In the genomic region with DNA sequence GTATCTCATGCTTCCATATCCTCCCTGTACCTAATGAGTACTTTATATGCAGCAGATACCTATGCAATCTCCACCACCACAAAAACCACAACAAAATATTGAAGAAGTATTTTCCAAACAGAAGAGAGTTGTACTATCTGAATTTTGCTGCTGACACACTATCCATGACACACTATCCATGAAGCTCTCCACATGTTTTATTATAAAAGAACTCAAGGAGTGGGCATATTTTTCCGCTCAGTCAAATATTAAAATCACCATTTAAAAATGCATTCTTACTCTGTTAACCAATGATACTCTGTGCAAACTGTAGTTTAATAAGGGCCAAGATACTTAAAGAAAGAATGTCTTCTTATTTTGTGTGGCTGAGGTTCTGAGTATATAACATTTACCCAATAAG, we compare ENCODE assay signal across 32 cellular contexts. TPM values are rescaled to one million over a fixed set of nuclear protein-coding genes. Genes with fewer than 3 reads are reported as not detected.
DNase-seq lines count a peak whose midpoint lies in the region; ATAC-seq and TF ChIP-seq lines count a peak whose summit lies in the region.
"Had no signal": no experiment of that assay in that cellular context is flagged by ENCODE, and none has a peak within 500 bp of the region (broad histone marks: within the 10 kb centered on the region; RNA-seq: fewer than 3 reads in every experiment).

No MANE protein-coding gene starts in this region.

- H3K36me3 ChIP-seq in BJ (ENCODE audit: control insufficient read depth, insufficient read depth, low read length): peaks cover 2% of the 10 kb centered on the region
- H3K36me3 ChIP-seq in GM23248 (ENCODE audit: low read depth): peaks cover 12% of the 10 kb centered on the region
- H3K36me3 ChIP-seq in SK-N-SH (replicated peaks in 1 of 2; ENCODE audit: control insufficient read depth in 1 of 2, insufficient read depth in 2 of 2, low read length in 1 of 2): peaks cover 16 to 29% of the 10 kb centered on the region in 2 experiments
- H3K36me3 ChIP-seq: pancreas had no signal

- H3K4me3 ChIP-seq in BJ (ENCODE audit: low read depth, low read length): no peak overlapping the region
- peak overlapping the region; percentile 98 for H3K4me3 ChIP-seq in GM23248
- H3K4me3 ChIP-seq in SK-N-SH (ENCODE audit: low read depth in 2 of 2, low read length in 1 of 2): no peak overlapping the region
- H3K4me3 ChIP-seq: BLaER1 treated with 17β-estradiol and CSF1 and Interleukin-3, amounts not matched to agents 10 nM and 100 nM; pancreas; skin epidermis; transverse colon had no signal

- H3K9me3 ChIP-seq in GM23248 (ENCODE audit: low read depth) (no peaks in the 10 kb centered on the region), SK-N-SH (no peaks in the 10 kb centered on the region)
- H3K9me3 ChIP-seq: BLaER1 treated with 17β-estradiol and CSF1 and Interleukin-3, amounts not matched to agents 10 nM and 100 nM; pancreas; transverse colon had no signal

- H3K4me3 Mint-ChIP-seq in nephron: peak overlapping the region; percentile 8 to 46 (median 24)
- H3K4me3 Mint-ChIP-seq in T-cell: no peak overlapping the region
- H3K4me3 Mint-ChIP-seq: activated naive CD8-positive, alpha-beta T cell; activated T-cell treated with anti-CD3 and anti-CD28 coated beads, Interleukin-2, amount 50 U/mL, for 24 hours; effector memory CD8-positive, alpha-beta T cell; stimulated activated memory B cell treated with anti-CD40 and anti-IgM and Interleukin-4, amounts not matched to agents 10 μg/mL and 1 μg/mL and 100 μg/mL, for 72 hours; T-helper 17 cell had no signal

- H3K36me3 Mint-ChIP-seq in nephron (ENCODE audit: low read depth) (peaks cover 17% of the 10 kb centered on the region), T-cell (peaks cover 17% of the 10 kb centered on the region)

- no peaks in the 10 kb centered on the region for H3K27me3 ChIP-seq in BJ (ENCODE audit: control insufficient read depth, insufficient read depth, low read length)
- no peaks in the 10 kb centered on the region for H3K27me3 ChIP-seq in GM23248 (replicated peaks; ENCODE audit: insufficient read depth)
- no peaks in the 10 kb centered on the region for H3K27me3 ChIP-seq in SK-N-SH (ENCODE audit: insufficient read depth)
- H3K27me3 ChIP-seq: BLaER1 treated with 17β-estradiol and CSF1 and Interleukin-3, amounts not matched to agents 10 nM and 100 nM; foreskin keratinocyte had no signal

- TF ChIP-seq CTCF in BJ (IDR thresholded peaks at IDR 0.05; ENCODE audit: insufficient read depth, low read depth, low read length): no peak
- TF ChIP-seq CTCF in nephron (IDR thresholded peaks at IDR 0.05; ENCODE audit: unreplicated experiment in 3 of 3): no peak
- TF ChIP-seq CTCF in SK-N-SH (IDR thresholded peaks at IDR 0.05): no peak

- TF ChIP-seq EP300 in SK-N-SH (IDR thresholded peaks at IDR 0.05; ENCODE audit: borderline replicate concordance in 1 of 2, low read depth in 1 of 2, low read length in 1 of 2): no peak

- no peak overlapping the region for H3K27ac Mint-ChIP-seq in nephron
- no peak overlapping the region for H3K27ac Mint-ChIP-seq in T-cell
- H3K27ac Mint-ChIP-seq: activated naive CD8-positive, alpha-beta T cell; activated T-cell treated with anti-CD3 and anti-CD28 coated beads, Interleukin-2, amount 50 U/mL, for 24 hours; stimulated activated memory B cell treated with anti-CD40 and anti-IgM and Interleukin-4, amounts not matched to agents 10 μg/mL and 1 μg/mL and 100 μg/mL, for 72 hours; T-helper 17 cell had no signal

- CTCF ChIA-PET in BJ (lab: Yijun Ruan, JAX) (interaction anchor here (1.3 to 1.6 kb wide), 2 partner anchors 13 to 98 kb away, joined by 4 to 6 read pairs; no protein-coding TSS in a partner anchor), SK-N-SH (lab: Yijun Ruan, JAX) (no interaction called here), T-cell (lab: Charles Lee) (no interaction called here)

- H3K4me1 Mint-ChIP-seq in nephron (peaks cover 24% of the 10 kb centered on the region), T-cell (peaks cover 51 to 59% (median 59%) of the 10 kb centered on the region in 3 donors)

- in situ Hi-C loops in GM23248 (cut with MboI): no loop called here

- WGBS in GM23248 (ENCODE audit: low coverage in 1 of 2, low lambda C conversion rate in 2 of 2, missing lambda C conversion rate in 2 of 2), 2 experiments: 82 to 88% methylated on average over 1 of the region's 1 CpG
- WGBS in SK-N-SH (ENCODE audit: low lambda C conversion rate): 94% methylated on average over 1 of the region's 1 CpG

- H3K9me3 Mint-ChIP-seq in nephron (no peaks in the 10 kb centered on the region), T-cell (no peaks in the 10 kb centered on the region)
- H3K9me3 Mint-ChIP-seq: activated T-cell treated with anti-CD3 and anti-CD28 coated beads, Interleukin-2, amount 50 U/mL, for 24 hours; effector memory CD8-positive, alpha-beta T cell; naive thymus-derived CD8-positive, alpha-beta T cell; stimulated activated memory B cell treated with anti-CD40 and anti-IgM and Interleukin-4, amounts not matched to agents 10 μg/mL and 1 μg/mL and 100 μg/mL, for 72 hours had no signal

- H3K9me2 ChIP-seq in GM23248 (ENCODE audit: insufficient read depth) (no peaks in the 10 kb centered on the region), SK-N-SH (no peaks in the 10 kb centered on the region; the same call in 1 of the 2 replicates)

- H4K20me1 ChIP-seq in GM23248 (ENCODE audit: insufficient read depth): no peaks in the 10 kb centered on the region
- no peaks in the 10 kb centered on the region for H4K20me1 ChIP-seq in SK-N-SH (ENCODE audit: insufficient read depth)
- H4K20me1 ChIP-seq: BLaER1 treated with 17β-estradiol and CSF1 and Interleukin-3, amounts not matched to agents 10 nM and 100 nM had no signal

- H3K9ac ChIP-seq in GM23248 (0 out of 2 replicates have a peak overlapping the region, but pooled peaks have one; percentile 7), SK-N-SH (no peak overlapping the region)
- H3K9ac ChIP-seq: BLaER1 treated with 17β-estradiol and CSF1 and Interleukin-3, amounts not matched to agents 10 nM and 100 nM had no signal

- TF ChIP-seq RAD21 in SK-N-SH (IDR thresholded peaks at IDR 0.05; ENCODE audit: low read length): no peak

- H3K4me2 ChIP-seq in GM23248 (ENCODE audit: unreplicated experiment) (peak overlapping the region; percentile 43), SK-N-SH (no peak overlapping the region)

- peaks cover 77% of the 10 kb centered on the region for H3K79me2 ChIP-seq in GM23248 (ENCODE audit: insufficient read depth)
- H3K79me2 ChIP-seq in SK-N-SH (ENCODE audit: insufficient read depth): peaks cover 61% of the 10 kb centered on the region

- H3F3A ChIP-seq in GM23248 (ENCODE audit: insufficient read depth): peaks cover 15% of the 10 kb centered on the region; the same call in 1 of the 2 replicates
- H3F3A ChIP-seq in SK-N-SH (replicated peaks; ENCODE audit: insufficient read depth): peaks cover 9% of the 10 kb centered on the region

- H3K27me3 Mint-ChIP-seq in nephron (ENCODE audit: low read depth): no peaks in the 10 kb centered on the region
- H3K27me3 Mint-ChIP-seq in T-cell: peaks cover 2 to 10% of the 10 kb centered on the region in 2 donors
- H3K27me3 Mint-ChIP-seq: activated naive CD8-positive, alpha-beta T cell; effector memory CD8-positive, alpha-beta T cell; stimulated activated memory B cell treated with anti-CD40 and anti-IgM and Interleukin-4, amounts not matched to agents 10 μg/mL and 1 μg/mL and 100 μg/mL, for 72 hours had no signal

- peak overlapping the region; percentile 42 for H3K27ac ChIP-seq in GM23248
- no peak overlapping the region for H3K27ac ChIP-seq in SK-N-SH (ENCODE audit: low read depth in 2 of 2, low read length in 1 of 2)
- H3K27ac ChIP-seq: BLaER1 treated with 17β-estradiol and CSF1 and Interleukin-3, amounts not matched to agents 10 nM and 100 nM; foreskin keratinocyte; pancreas; skin epidermis; transverse colon had no signal

- H3K4me1 ChIP-seq in GM23248 (ENCODE audit: insufficient read depth) (peaks cover 29% of the 10 kb centered on the region), SK-N-SH (ENCODE audit: control insufficient read depth in 1 of 2, insufficient read depth in 2 of 2, low read depth in 1 of 2, low read length in 1 of 2) (peaks cover 6 to 13% of the 10 kb centered on the region in 2 experiments; a peak in 2 of 4 replicates)
- H3K4me1 ChIP-seq: foreskin keratinocyte had no signal

- POLR2A ChIA-PET in BJ (lab: Charles Lee): no interaction called here
- POLR2A ChIA-PET in SK-N-SH (lab: Yijun Ruan, JAX): no interaction called here
- POLR2A ChIA-PET in T-cell (lab: Charles Lee): no interaction called here

- H2AFZ ChIP-seq in GM23248 (no peak overlapping the region), SK-N-SH (ENCODE audit: low read depth) (no peak overlapping the region)

- peak; percentile 18 for DNase-seq in BJ (ENCODE audit: low read depth)
- DNase-seq in GM23248: peak; percentile 52
- peak; percentile 44 for DNase-seq in amniotic epithelial cell (ENCODE audit: low read depth)
- no peak for DNase-seq in NCI-H1105 (lab: John Stamatoyannopoulos, UW)
- DNase-seq in SK-N-SH: no peak
- no peak for DNase-seq in T-cell
- DNase-seq in H4 (ENCODE audit: low spot score): no peak
- DNase-seq: activated effector memory CD4-positive, alpha-beta T cell treated with anti-CD3 and anti-CD28 coated beads, Interleukin-2, amount 50 U/mL, for 16 hours; activated T-cell treated with anti-CD3 and anti-CD28 coated beads, Interleukin-2, amount 50 U/mL, for 24 hours; aorta; caudate nucleus; cortex of kidney; DMS53; effector memory CD8-positive, alpha-beta T cell; GF-D8; head of caudate nucleus; kidney glomerular epithelial cell; naive thymus-derived CD8-positive, alpha-beta T cell; NCI-H1048; NCI-H187; NCI-H2171; NCI-H510A treated with DMSO at 0.1 percent for 48 hours; OCI-M1; pancreas; T-helper 17 cell; transverse colon had no signal

- no peak for ATAC-seq in T-cell (replicated peaks in 1 of 4)
- ATAC-seq: effector memory CD8-positive, alpha-beta T cell; foreskin keratinocyte; naive thymus-derived CD8-positive, alpha-beta T cell; pancreas; stimulated activated memory B cell treated with anti-CD40 and anti-IgM and Interleukin-4, amounts not matched to agents 10 μg/mL and 1 μg/mL and 100 μg/mL, for 72 hours; T-helper 17 cell had no signal

TF ChIP-seq in SK-N-SH, 30 proteins besides CTCF, POLR2A, EP300 and RAD21 (continues in another document):
- TF ChIP-seq RCOR1 (IDR thresholded peaks at IDR 0.05; ENCODE audit: low read length): no peak
- TF ChIP-seq POLR2AphosphoS5 (IDR thresholded peaks at IDR 0.05; ENCODE audit: low read depth, low read length): no peak
- no peak for TF ChIP-seq CHD2 (IDR thresholded peaks at IDR 0.05; ENCODE audit: low read length, partially characterized antibody)
- TF ChIP-seq YY1 (IDR thresholded peaks at IDR 0.05; ENCODE audit: low read depth): no peak
- no peak for TF ChIP-seq RFX5 (IDR thresholded peaks at IDR 0.05; ENCODE audit: low read length)

RNA-seq across cellular contexts. Expression of a gene that starts 2.8 kb away (rescaled TPM):
- polyA plus RNA-seq in BJ (2011; rRNA removed): 26.3 and 32.6 TPM in 2 replicates
- 3.9 and 8.9 TPM in 2 replicates for polyA minus RNA-seq in BJ (2011; rRNA and poly(A)+ RNA removed)
- 51.5 and 55.9 TPM in 2 replicates for total RNA-seq in GM23248 (2014; rRNA removed; shearing (Covaris generic))
- 73.7 and 78.6 TPM in 2 replicates for polyA plus RNA-seq in GM23248 (2016; fragmentation: Nextera tagmentation; extraction: Ambion mirVana)
- polyA plus RNA-seq in SK-N-SH (2012; rRNA removed): 20.1 and 27.7 TPM in 2 replicates
- polyA plus RNA-seq in SK-N-SH (2012; cell fraction: cytosol; rRNA removed): 33.3 and 44.5 TPM in 2 replicates
- polyA plus RNA-seq in SK-N-SH (2012; cell fraction: nucleus; rRNA removed): 11.5 and 16.6 TPM in 2 replicates
- 10 to 100 TPM; 11.9 to 27.2 (median 25.4) TPM for total RNA-seq in T-cell
- 67.3 and 76.4 TPM in 2 replicates for total RNA-seq in H4 (2014; rRNA removed; shearing (Covaris generic))

Comparison
In these comparisons a context has a peak if more than half of its experiments do, and no peak if none do; other contexts are left out.
1. DNase-seq: peak in BJ (single experiment), GM23248 (single experiment) and amniotic epithelial cell (single experiment); none in NCI-H1105 (single experiment), SK-N-SH (single experiment), T-cell (0 of 34) and H4 (single experiment).
2. H3K4me3 Mint-ChIP-seq: peak in nephron (3 of 3); none in T-cell (0 of 3).